ENCODE assay signal across 1 cellular context in the genomic region with DNA sequence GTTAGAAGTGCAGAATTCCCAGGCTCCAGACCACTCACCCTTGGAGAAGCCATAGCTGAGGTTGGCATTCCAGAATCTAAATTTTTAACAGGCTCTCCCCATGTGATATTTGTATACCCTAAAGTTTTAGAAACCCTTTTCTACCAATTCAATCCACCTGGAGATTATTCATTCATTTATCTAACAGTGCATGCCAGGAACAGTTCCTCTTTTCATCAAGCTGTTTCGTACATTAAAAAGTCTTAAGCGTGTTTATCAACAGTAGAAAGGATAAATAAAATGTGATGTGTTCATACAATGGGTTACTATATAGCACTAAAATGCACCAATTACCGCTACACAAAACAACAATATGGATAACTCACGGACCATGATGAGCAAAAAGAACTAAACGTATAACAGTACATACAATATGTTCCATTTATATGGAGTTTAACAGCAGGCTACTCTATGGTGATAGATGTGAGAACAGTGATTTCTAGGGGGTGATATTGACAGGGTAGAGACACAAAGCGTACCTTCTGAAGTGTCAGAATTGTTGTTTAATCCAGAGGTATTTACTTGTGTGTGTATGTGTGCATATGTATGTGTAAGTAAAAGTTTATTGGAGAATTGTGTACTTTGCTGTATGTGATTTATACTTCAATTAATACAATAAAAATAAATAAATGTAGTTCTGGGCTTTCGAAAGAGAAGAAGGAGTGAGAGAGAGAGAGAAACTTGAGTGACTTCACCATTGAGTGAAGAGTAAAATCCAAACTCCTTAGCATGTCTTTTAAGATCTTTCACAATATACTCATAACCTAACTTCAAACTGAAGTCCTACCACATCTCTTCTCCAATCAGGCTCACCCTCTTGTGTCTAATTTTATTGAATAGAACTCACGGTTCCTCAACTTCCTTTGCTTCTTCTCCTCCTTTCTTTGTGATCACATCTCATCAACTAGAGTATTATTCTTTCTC.
TF ChIP-seq lines count a peak whose summit lies in the region.

No MANE protein-coding gene starts in this region.

TF ChIP-seq in GM12878, 131 proteins besides CTCF, POLR2A, EP300 and RAD21 (continued from another document):
- TF ChIP-seq RUNX3 (IDR thresholded peaks at IDR 0.05; ENCODE audit: low read length) (peak; percentile 64), HCFC1 (IDR thresholded peaks at IDR 0.05; ENCODE audit: low read length) (no peak), ZNF622 (IDR thresholded peaks at IDR 0.05) (no peak), TCF7 (IDR thresholded peaks at IDR 0.05; ENCODE audit: borderline replicate concordance) (peak; percentile 36; the same call in 1 of the 2 replicates), KAT2A (conservative IDR thresholded peaks at IDR 0.05; ENCODE audit: control insufficient read depth, low read depth, low read length) (no peak), MTA3 (IDR thresholded peaks at IDR 0.05; ENCODE audit: borderline replicate concordance, low read length) (peak; percentile 45; the same call in 1 of the 2 replicates), GABPA (IDR thresholded peaks at IDR 0.05; ENCODE audit: low read depth) (0 out of 2 replicates have a peak, but pooled peaks have one; percentile 50), ZZZ3 (IDR thresholded peaks at IDR 0.05; ENCODE audit: control insufficient read depth, insufficient read length, low read depth) (no peak), SMC3 (IDR thresholded peaks at IDR 0.05; ENCODE audit: borderline replicate concordance, low read length) (no peak), FOXM1 (IDR thresholded peaks at IDR 0.05; ENCODE audit: low read depth, low read length) (peak; percentile 55; the same call in 1 of the 2 replicates), ESRRA (IDR thresholded peaks at IDR 0.05; ENCODE audit: low read length) (no peak), JUNB (IDR thresholded peaks at IDR 0.05) (peak; percentile 90), FOXK2 (IDR thresholded peaks at IDR 0.05) (no peak), ZSCAN29 (IDR thresholded peaks at IDR 0.05) (no peak), TBL1XR1 (IDR thresholded peaks at IDR 0.05; ENCODE audit: low read depth, low read length) (no peak), NFIC (IDR thresholded peaks at IDR 0.05; ENCODE audit: low read depth, low read length) (peak; percentile 76; the same call in 1 of the 2 replicates), MXI1 (IDR thresholded peaks at IDR 0.05; ENCODE audit: low read depth, low read length) (no peak), CREM (IDR thresholded peaks at IDR 0.05; ENCODE audit: low read depth) (peak; percentile 43; the same call in 1 of the 2 replicates)
- TF ChIP-seq, protein P1, sequence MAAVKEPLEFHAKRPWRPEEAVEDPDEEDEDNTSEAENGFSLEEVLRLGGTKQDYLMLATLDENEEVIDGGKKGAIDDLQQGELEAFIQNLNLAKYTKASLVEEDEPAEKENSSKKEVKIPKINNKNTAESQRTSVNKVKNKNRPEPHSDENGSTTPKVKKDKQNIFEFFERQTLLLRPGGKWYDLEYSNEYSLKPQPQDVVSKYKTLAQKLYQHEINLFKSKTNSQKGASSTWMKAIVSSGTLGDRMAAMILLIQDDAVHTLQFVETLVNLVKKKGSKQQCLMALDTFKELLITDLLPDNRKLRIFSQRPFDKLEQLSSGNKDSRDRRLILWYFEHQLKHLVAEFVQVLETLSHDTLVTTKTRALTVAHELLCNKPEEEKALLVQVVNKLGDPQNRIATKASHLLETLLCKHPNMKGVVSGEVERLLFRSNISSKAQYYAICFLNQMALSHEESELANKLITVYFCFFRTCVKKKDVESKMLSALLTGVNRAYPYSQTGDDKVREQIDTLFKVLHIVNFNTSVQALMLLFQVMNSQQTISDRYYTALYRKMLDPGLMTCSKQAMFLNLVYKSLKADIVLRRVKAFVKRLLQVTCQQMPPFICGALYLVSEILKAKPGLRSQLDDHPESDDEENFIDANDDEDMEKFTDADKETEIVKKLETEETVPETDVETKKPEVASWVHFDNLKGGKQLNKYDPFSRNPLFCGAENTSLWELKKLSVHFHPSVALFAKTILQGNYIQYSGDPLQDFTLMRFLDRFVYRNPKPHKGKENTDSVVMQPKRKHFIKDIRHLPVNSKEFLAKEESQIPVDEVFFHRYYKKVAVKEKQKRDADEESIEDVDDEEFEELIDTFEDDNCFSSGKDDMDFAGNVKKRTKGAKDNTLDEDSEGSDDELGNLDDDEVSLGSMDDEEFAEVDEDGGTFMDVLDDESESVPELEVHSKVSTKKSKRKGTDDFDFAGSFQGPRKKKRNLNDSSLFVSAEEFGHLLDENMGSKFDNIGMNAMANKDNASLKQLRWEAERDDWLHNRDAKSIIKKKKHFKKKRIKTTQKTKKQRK (IDR thresholded peaks at IDR 0.05; ENCODE audit: low read depth, low read length), result no peak
- TF ChIP-seq, protein P2, sequence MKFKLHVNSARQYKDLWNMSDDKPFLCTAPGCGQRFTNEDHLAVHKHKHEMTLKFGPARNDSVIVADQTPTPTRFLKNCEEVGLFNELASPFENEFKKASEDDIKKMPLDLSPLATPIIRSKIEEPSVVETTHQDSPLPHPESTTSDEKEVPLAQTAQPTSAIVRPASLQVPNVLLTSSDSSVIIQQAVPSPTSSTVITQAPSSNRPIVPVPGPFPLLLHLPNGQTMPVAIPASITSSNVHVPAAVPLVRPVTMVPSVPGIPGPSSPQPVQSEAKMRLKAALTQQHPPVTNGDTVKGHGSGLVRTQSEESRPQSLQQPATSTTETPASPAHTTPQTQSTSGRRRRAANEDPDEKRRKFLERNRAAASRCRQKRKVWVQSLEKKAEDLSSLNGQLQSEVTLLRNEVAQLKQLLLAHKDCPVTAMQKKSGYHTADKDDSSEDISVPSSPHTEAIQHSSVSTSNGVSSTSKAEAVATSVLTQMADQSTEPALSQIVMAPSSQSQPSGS (IDR thresholded peaks at IDR 0.05; ENCODE audit: low read length), result peak; percentile 55
- TF ChIP-seq, protein P3, sequence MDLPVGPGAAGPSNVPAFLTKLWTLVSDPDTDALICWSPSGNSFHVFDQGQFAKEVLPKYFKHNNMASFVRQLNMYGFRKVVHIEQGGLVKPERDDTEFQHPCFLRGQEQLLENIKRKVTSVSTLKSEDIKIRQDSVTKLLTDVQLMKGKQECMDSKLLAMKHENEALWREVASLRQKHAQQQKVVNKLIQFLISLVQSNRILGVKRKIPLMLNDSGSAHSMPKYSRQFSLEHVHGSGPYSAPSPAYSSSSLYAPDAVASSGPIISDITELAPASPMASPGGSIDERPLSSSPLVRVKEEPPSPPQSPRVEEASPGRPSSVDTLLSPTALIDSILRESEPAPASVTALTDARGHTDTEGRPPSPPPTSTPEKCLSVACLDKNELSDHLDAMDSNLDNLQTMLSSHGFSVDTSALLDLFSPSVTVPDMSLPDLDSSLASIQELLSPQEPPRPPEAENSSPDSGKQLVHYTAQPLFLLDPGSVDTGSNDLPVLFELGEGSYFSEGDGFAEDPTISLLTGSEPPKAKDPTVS (IDR thresholded peaks at IDR 0.05; ENCODE audit: low read depth, low read length), result no peak
